ENCODE assay signal across 8 cellular contexts in genomic region chr11:65711785-65712632, GRCh38. TPM values are rescaled to one million over a fixed set of nuclear protein-coding genes. Genes with fewer than 3 reads are reported as not detected.
DNase-seq lines count a peak whose midpoint lies in the region; ATAC-seq, FAIRE-seq and TF ChIP-seq lines count a peak whose summit lies in the region.

TSS of gene KAT5 (plus strand) at chr11:65712252. CDS start at chr11:65712268, 16 bp downstream.

- H3K4me1 Mint-ChIP-seq in T-helper 1 cell treated with Interleukin-12 subunit alpha and Interleukin-12 subunit beta and Interleukin-4 antibody, amounts not matched to agents 30 μg/mL and 1 μg/mL, for 36 hours (ENCODE audit: low read depth), result peaks cover 28% of the 10 kb centered on the region

- no peaks in the 10 kb centered on the region for H3K27me3 ChIP-seq in right atrium auricular region
- H3K27me3 ChIP-seq in psoas muscle (ENCODE audit: insufficient read depth in 3 of 3, low read length in 2 of 3), result no peaks in the 10 kb centered on the region

- peaks cover 0 to 20% of the 10 kb centered on the region in 2 donors for H3K4me1 ChIP-seq in right atrium auricular region
- H3K4me1 ChIP-seq in psoas muscle, result peaks cover 13% of the 10 kb centered on the region

- TF ChIP-seq CTCF in GM13976 (IDR thresholded peaks at IDR 0.05; ENCODE audit: borderline replicate concordance, control extremely low read depth, extremely low read depth, insufficient read depth, missing control alignments) (peak; percentile 96), right atrium auricular region (IDR thresholded peaks at IDR 0.05) (peak; percentile 98), psoas muscle (IDR thresholded peaks at IDR 0.05) (peak; percentile 98)

- ATAC-seq in HG02884 (IDR thresholded peaks at IDR 0.05; ENCODE audit: unreplicated experiment) (peak; percentile 71), psoas muscle (peak; percentile 90 to 94 (median 92))

- H3K27me3 Mint-ChIP-seq in T-helper 1 cell treated with Interleukin-12 subunit alpha and Interleukin-12 subunit beta and Interleukin-4 antibody, amounts not matched to agents 30 μg/mL and 1 μg/mL, for 36 hours (ENCODE audit: low read depth), result no peaks in the 10 kb centered on the region

- H3K9me3 ChIP-seq in right atrium auricular region, result no peaks in the 10 kb centered on the region
- no peaks in the 10 kb centered on the region for H3K9me3 ChIP-seq in psoas muscle

- peaks cover 28% of the 10 kb centered on the region for H3K36me3 Mint-ChIP-seq in T-helper 1 cell treated with Interleukin-12 subunit alpha and Interleukin-12 subunit beta and Interleukin-4 antibody, amounts not matched to agents 30 μg/mL and 1 μg/mL, for 36 hours (ENCODE audit: low read depth)

- H3K9me3 Mint-ChIP-seq in T-helper 1 cell treated with Interleukin-12 subunit alpha and Interleukin-12 subunit beta and Interleukin-4 antibody, amounts not matched to agents 30 μg/mL and 1 μg/mL, for 36 hours, result no peaks in the 10 kb centered on the region

- 0 to 1% (median 0%) methylated on average over 50 to 65 of the region's 65 CpGs for WGBS in psoas muscle, 3 donors

- H3K4me3 Mint-ChIP-seq in T-helper 1 cell treated with Interleukin-12 subunit alpha and Interleukin-12 subunit beta and Interleukin-4 antibody, amounts not matched to agents 30 μg/mL and 1 μg/mL, for 36 hours, result peak within 1 kb of the TSS; percentile 96

- DNase-seq in GM13976 (ENCODE audit: low spot score), result peak; percentile 94
- peak; percentile 88 for DNase-seq in NCI-H1694 (lab: John Stamatoyannopoulos, UW)
- DNase-seq in amygdala (lab: John Stamatoyannopoulos, UW), result peak; percentile 88 to 100 (median 97)
- peak; percentile 100 for DNase-seq in right atrium auricular region (ENCODE audit: low spot score)
- DNase-seq in psoas muscle, result peak; percentile 98 to 99
- DNase-seq in urothelium cell line (ENCODE audit: low spot score), result peak; percentile 95

- in situ Hi-C loops in GM13976 (cut with MboI; ENCODE audit: low sequenced_read_pairs, unreplicated experiment), result loop anchor here (25.0 kb wide), 1 partner anchor 275 kb away; no protein-coding TSS in a partner anchor

- peak within 1 kb of the TSS; percentile 99 for H3K27ac Mint-ChIP-seq in T-helper 1 cell treated with Interleukin-12 subunit alpha and Interleukin-12 subunit beta and Interleukin-4 antibody, amounts not matched to agents 30 μg/mL and 1 μg/mL, for 36 hours

- peak within 1 kb of the TSS; percentile 65 to 78 for H3K4me3 ChIP-seq in right atrium auricular region
- peak within 1 kb of the TSS; percentile 90 for H3K4me3 ChIP-seq in psoas muscle

- H3K36me3 ChIP-seq in right atrium auricular region (peaks cover 39% of the 10 kb centered on the region), psoas muscle (ENCODE audit: insufficient read depth in 1 of 2, low read depth in 1 of 2) (peaks cover 19 to 43% of the 10 kb centered on the region in 2 donors)

- peak within 1 kb of the TSS; percentile 97 to 99 for H3K27ac ChIP-seq in right atrium auricular region
- H3K27ac ChIP-seq in psoas muscle, result peak within 1 kb of the TSS; percentile 100

- peak; percentile 65 for FAIRE-seq in urothelium cell line (lab: Jason Lieb, UNC)

- intact Hi-C loops in psoas muscle (cut with DNase I), result loop anchor here in 1 of 2 donors (1.0 to 5.0 kb wide), 4 partner anchors 70 to 275 kb away; partner anchors contain the start of genes AP5B1, C11orf68, DRAP1 and PCNX3

RNA-seq across cellular contexts. Expression of gene KAT5, which starts in this region (rescaled TPM):
- 10 to 100 TPM; 29.7 to 50.1 TPM for total RNA-seq in right atrium auricular region
- total RNA-seq in psoas muscle, result 10 to 100 TPM; 34.5 to 56.4 (median 41.8) TPM
- 10 to 100 TPM; 36.4 to 67.2 (median 51.2) TPM for polyA plus RNA-seq in psoas muscle

Comparison
In these comparisons a context has a peak if more than half of its experiments do, and no peak if none do; other contexts are left out.
1. Peak in every context shown above with its lines: DNase-seq, ATAC-seq, H3K4me3 ChIP-seq and H3K27ac ChIP-seq.